35 cellular contexts compared by ENCODE assay signal in the genomic region with DNA sequence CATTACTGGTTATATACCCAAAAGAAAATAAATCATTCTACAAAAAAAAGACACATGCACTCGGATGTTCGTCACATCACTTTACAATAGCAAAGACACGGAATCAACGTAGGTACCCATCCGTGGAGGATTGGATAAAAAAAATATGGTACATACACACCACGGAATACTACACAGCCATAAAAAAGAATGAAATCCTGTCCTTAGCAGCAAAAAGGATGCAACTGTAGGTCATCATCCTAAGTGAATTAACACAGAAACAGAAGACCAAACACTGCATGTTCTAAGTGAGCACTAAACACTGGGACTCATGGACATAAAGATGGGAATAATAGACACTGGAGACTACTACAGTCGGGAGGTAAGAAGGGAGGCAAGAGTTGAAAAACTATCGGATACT.
"Had no signal": no experiment of that assay in that cellular context is flagged by ENCODE, and none has a peak within 500 bp of the region (broad histone marks: within the 10 kb centered on the region; RNA-seq: fewer than 3 reads in every experiment).

No MANE protein-coding gene starts in this region.

- DNase-seq: Karpas-422, Kasumi-1, MG63, MM.1S, MV-4-11, NCI-H1048, NCI-H1092, NCI-H1092 treated with DMSO at 0.1 percent for 48 hours, NCI-H1105, NCI-H1105 treated with DMSO at 0.1 percent for 48 hours, NCI-H1417, NCI-H1417 treated with DMSO at 0.1 percent for 48 hours, NCI-H1436, NCI-H1436 treated with DMSO at 0.1 percent for 48 hours, NCI-H146, NCI-H1694, NCI-H1694 treated with DMSO at 0.1 percent for 48 hours, NCI-H187, NCI-H187 treated with DMSO at 0.1 percent for 48 hours, NCI-H1930, NCI-H2029, NCI-H2029 treated with DMSO at 0.1 percent for 48 hours, NCI-H2081, NCI-H2081 treated with DMSO at 0.1 percent for 48 hours, NCI-H2107, NCI-H2171, NCI-H2171 treated with DMSO at 0.1 percent for 48 hours, NCI-H2227 treated with DMSO at 0.1 percent for 48 hours, NCI-H226, NCI-H345, NCI-H446, NCI-H446 treated with DMSO at 0.1 percent for 48 hours, NCI-H510A, NCI-H510A treated with DMSO at 0.1 percent for 48 hours, NCI-H524 had no signal

- H3K36me3 ChIP-seq: MG63 had no signal

- H3K27me3 ChIP-seq: MG63 had no signal

- H3K4me3 ChIP-seq: MG63 had no signal
